1 cellular context compared by ENCODE assay signal in the genomic region with DNA sequence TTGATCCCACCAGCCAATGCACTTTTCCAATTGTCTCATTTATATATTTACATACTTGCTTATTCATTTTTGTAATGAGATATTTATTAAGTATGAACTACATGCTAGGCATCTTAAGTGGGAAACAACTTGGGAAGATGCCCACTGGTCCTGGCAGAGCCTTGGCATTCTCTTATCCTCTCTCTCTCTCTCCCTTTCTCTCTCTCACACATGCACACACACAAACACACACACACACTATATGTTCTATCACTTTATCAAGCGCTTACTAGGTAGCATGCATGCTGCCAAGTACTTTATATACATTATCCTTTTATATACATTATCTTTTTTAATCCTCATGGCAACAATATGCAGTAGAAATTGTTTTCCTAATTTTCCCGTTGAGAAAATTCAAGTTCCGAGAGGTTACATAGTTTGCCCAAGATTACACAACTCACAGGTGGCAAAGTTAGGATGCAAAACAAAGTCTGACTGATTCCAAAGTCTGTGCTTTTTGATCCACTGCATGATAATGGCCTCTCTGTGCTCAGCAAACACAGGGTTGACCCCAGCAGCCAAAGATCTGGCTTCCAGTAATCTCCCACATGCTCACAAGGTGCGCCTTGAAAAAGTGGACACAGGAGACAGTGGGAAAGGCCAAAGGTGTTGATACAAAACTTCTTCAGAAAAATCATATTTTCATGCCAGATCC.
A peak's percentile ranks its signal among the peaks of the same experiment; 100 is the strongest.
TF ChIP-seq lines count a peak whose summit lies in the region.

No MANE protein-coding gene starts in this region.

TF ChIP-seq in HepG2, 621 proteins besides CTCF, POLR2A, EP300 and RAD21 (continued from another document):
- TF ChIP-seq, protein P1, sequence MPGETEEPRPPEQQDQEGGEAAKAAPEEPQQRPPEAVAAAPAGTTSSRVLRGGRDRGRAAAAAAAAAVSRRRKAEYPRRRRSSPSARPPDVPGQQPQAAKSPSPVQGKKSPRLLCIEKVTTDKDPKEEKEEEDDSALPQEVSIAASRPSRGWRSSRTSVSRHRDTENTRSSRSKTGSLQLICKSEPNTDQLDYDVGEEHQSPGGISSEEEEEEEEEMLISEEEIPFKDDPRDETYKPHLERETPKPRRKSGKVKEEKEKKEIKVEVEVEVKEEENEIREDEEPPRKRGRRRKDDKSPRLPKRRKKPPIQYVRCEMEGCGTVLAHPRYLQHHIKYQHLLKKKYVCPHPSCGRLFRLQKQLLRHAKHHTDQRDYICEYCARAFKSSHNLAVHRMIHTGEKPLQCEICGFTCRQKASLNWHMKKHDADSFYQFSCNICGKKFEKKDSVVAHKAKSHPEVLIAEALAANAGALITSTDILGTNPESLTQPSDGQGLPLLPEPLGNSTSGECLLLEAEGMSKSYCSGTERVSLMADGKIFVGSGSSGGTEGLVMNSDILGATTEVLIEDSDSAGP (CRISPR knock-in tag; IDR thresholded peaks at IDR 0.05; ENCODE audit: borderline replicate concordance): no peak
- TF ChIP-seq FOSL1 (CRISPR knock-in tag; IDR thresholded peaks at IDR 0.05; ENCODE audit: borderline replicate concordance) (no peak), HHEX (CRISPR knock-in tag; IDR thresholded peaks at IDR 0.05) (peak; percentile 44; the same call in 1 of the 2 replicates), ZNF720 (CRISPR knock-in tag; IDR thresholded peaks at IDR 0.05) (no peak), MATR3 (CRISPR knock-in tag; IDR thresholded peaks at IDR 0.05) (no peak)
- TF ChIP-seq, protein P2, sequence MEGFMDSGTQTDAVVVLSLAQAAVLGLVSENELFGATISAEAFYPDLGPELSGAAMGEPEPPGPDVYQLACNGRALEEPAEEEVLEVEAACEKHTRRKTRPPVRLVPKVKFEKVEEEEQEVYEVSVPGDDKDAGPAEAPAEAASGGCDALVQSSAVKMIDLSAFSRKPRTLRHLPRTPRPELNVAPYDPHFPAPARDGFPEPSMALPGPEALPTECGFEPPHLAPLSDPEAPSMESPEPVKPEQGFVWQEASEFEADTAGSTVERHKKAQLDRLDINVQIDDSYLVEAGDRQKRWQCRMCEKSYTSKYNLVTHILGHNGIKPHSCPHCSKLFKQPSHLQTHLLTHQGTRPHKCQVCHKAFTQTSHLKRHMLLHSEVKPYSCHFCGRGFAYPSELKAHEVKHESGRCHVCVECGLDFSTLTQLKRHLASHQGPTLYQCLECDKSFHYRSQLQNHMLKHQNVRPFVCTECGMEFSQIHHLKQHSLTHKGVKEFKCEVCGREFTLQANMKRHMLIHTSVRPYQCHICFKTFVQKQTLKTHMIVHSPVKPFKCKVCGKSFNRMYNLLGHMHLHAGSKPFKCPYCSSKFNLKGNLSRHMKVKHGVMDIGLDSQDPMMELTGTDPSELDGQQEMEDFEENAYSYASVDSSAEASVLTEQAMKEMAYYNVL (CRISPR knock-in tag; IDR thresholded peaks at IDR 0.05; ENCODE audit: borderline replicate concordance): peak; percentile 55; the same call in 1 of the 2 replicates
TF ChIP-seq in HepG2: peak in this region for 215.
